In the genomic region with DNA sequence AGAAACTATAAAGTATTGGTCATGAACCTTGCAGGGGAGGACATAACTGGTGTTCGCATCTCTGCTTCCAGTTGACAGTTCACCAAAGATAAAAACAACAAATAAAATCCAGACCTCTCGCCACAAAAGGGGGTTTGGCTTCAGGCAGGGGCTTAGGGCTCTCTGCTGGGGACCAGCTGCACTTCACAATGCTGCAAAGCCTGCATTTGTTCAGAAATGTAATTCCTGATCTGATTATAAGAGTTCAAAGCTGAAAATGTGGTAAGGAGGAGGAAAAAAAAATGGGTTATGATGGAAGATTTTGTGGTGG, we compare ENCODE assay signal across 22 cellular contexts.
"Had no signal": no experiment of that assay in that cellular context is flagged by ENCODE, and none has a peak within 500 bp of the region (broad histone marks: within the 10 kb centered on the region; RNA-seq: fewer than 3 reads in every experiment).

No MANE protein-coding gene starts in this region.

- H3K9ac ChIP-seq: KMS-11 had no signal

- H3K4me1 ChIP-seq: breast epithelium had no signal

- H3K36me3 ChIP-seq: breast epithelium, MG63 had no signal

- H3K4me3 ChIP-seq: breast epithelium, MG63 had no signal

- H3K9me3 Mint-ChIP-seq: activated naive CD4-positive, alpha-beta T cell treated with anti-CD3 and anti-CD28 coated beads for 36 hours; activated T-helper 17 cell treated with anti-CD3 and anti-CD28 coated beads, Interleukin-2, amount 50 U/mL, for 72 hours; T-helper 2 cell treated with Interferon-gamma antibody and Interleukin-4, amounts not matched to agents 5 μg/mL and 100 μg/mL, for 36 hours; WTC11 had no signal

- H3K27ac Mint-ChIP-seq: activated CD8-positive, alpha-beta memory T cell treated with anti-CD3 and anti-CD28 coated beads, Interleukin-2, amount 10 ng/mL, durations not matched to agents 7 days and 5 days; activated naive CD4-positive, alpha-beta T cell treated with anti-CD3 and anti-CD28 coated beads for 36 hours; activated naive CD8-positive, alpha-beta T cell; activated T-helper 17 cell treated with anti-CD3 and anti-CD28 coated beads, Interleukin-2, amount 50 U/mL, for 72 hours; T-helper 2 cell treated with Interferon-gamma antibody and Interleukin-4, amounts not matched to agents 5 μg/mL and 100 μg/mL, for 36 hours; WTC11 had no signal

- H3K4me2 ChIP-seq: KMS-11 had no signal

- H3K27ac ChIP-seq: breast epithelium, KMS-11 had no signal

- H3K9me3 ChIP-seq: breast epithelium, MG63 had no signal

- DNase-seq: activated CD4-positive, alpha-beta T cell treated with anti-CD3 and anti-CD28 coated beads, Interleukin-2, amount 50 U/mL, for 4 hours; activated CD4-positive, CD25-positive, alpha-beta regulatory T cell treated with anti-CD3 and anti-CD28 coated beads, Interleukin-2, amount 50 U/mL, for 72 hours; activated CD8-positive, alpha-beta memory T cell treated with anti-CD3 and anti-CD28 coated beads, Interleukin-2, amount 10 ng/mL, durations not matched to agents 7 days and 5 days; activated gamma-delta T cell; activated naive CD4-positive, alpha-beta T cell treated with anti-CD3 and anti-CD28 coated beads for 36 hours; activated T-cell treated with anti-CD3 and anti-CD28 coated beads, Interleukin-2, amount 50 U/mL, for 48 hours; caudate nucleus; MG63; NCI-H1092 treated with DMSO at 0.1 percent for 48 hours; NCI-H1417 treated with DMSO at 0.1 percent for 48 hours; NCI-H2029; NCI-H2107; NCI-H2171 treated with DMSO at 0.1 percent for 48 hours; NCI-H510A; NCI-H526 treated with DMSO at 0.1 percent for 48 hours; T-helper 1 cell had no signal

- ATAC-seq: activated CD8-positive, alpha-beta memory T cell treated with anti-CD3 and anti-CD28 coated beads, Interleukin-2, amount 10 ng/mL, durations not matched to agents 7 days and 5 days; activated T-helper 17 cell treated with anti-CD3 and anti-CD28 coated beads, Interleukin-2, amount 50 U/mL, for 72 hours had no signal

- H3K4me3 Mint-ChIP-seq: activated CD8-positive, alpha-beta memory T cell treated with anti-CD3 and anti-CD28 coated beads, Interleukin-2, amount 10 ng/mL, durations not matched to agents 7 days and 5 days; activated naive CD4-positive, alpha-beta T cell treated with anti-CD3 and anti-CD28 coated beads for 36 hours; activated naive CD8-positive, alpha-beta T cell; activated T-helper 17 cell treated with anti-CD3 and anti-CD28 coated beads, Interleukin-2, amount 50 U/mL, for 72 hours; T-helper 2 cell treated with Interferon-gamma antibody and Interleukin-4, amounts not matched to agents 5 μg/mL and 100 μg/mL, for 36 hours had no signal

- H3K36me3 Mint-ChIP-seq: activated CD8-positive, alpha-beta memory T cell treated with anti-CD3 and anti-CD28 coated beads, Interleukin-2, amount 10 ng/mL, durations not matched to agents 7 days and 5 days; activated naive CD8-positive, alpha-beta T cell; WTC11 had no signal

- H3K27me3 ChIP-seq: breast epithelium had no signal
